1 cellular context compared by ENCODE assay signal in the genomic region with DNA sequence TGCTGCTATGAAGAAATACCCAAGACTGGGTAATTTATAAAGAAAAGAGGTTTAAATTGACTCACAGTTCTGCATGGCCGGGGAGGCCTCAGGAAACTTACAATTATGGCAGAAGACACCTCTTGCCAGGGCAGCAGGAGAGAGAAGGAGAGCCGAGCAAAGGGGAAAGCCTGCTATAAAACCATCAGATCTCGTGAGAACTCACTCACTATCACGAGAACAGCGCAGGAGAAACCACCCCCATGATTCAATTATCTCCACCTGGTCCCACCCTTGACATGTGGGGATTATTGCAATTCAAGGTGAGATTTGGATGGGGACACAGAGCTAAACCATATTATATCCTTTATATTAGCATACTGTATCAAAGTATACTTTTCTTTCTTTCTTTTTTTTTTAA. TPM values are rescaled to one million over a fixed set of nuclear protein-coding genes. Genes with fewer than 3 reads are reported as not detected.
"Had no signal": no experiment of that assay in that cellular context is flagged by ENCODE, and none has a peak within 500 bp of the region (broad histone marks: within the 10 kb centered on the region; RNA-seq: fewer than 3 reads in every experiment).

No MANE protein-coding gene starts in this region.

RNA-seq across cellular contexts. Expression of a gene that starts 42.2 kb away (rescaled TPM):
- total RNA-seq: OCI-LY7 had no signal
